In genomic region chr10:92591550-92592140, GRCh38 we compare ENCODE assay signal across 8 cellular contexts. TPM values are rescaled to one million over a fixed set of nuclear protein-coding genes. Genes with fewer than 3 reads are reported as not detected.
DNase-seq lines count a peak whose midpoint lies in the region; ATAC-seq, FAIRE-seq and TF ChIP-seq lines count a peak whose summit lies in the region.

No MANE protein-coding gene starts in this region.

- DNase-seq in A549 (ENCODE audit: low read depth in 1 of 2, low spot score in 1 of 2), result peak; percentile 77 to 96
- peak; percentile 73 for DNase-seq in NCI-H2196 (lab: John Stamatoyannopoulos, UW; ENCODE audit: unreplicated experiment)
- DNase-seq in WTC11 (ENCODE audit: low spot score), result peak; percentile 87
- peak; percentile 90 for DNase-seq in bronchial epithelial cell (ENCODE audit: low read depth)
- peak; percentile 93 for DNase-seq in islet precursor cell
- DNase-seq in stimulated activated CD4-positive, alpha-beta T cell treated with anti-CD3 and anti-CD28 coated beads, Interleukin-12 subunit alpha, Interleukin-12 subunit beta, amount 100 ng/mL, for 24 hours (ENCODE audit: low read depth in 2 of 2), result peak; percentile 80 to 81

- POLR2A ChIA-PET in A549 (lab: Yijun Ruan, JAX) (interaction anchor here (0.6 to 2.9 kb wide), 11 partner anchors 11 to 706 kb away, joined by 3 to 32 read pairs (median 5); partner anchors contain the start of genes EXOC6, HHEX and IDE), WTC11 (lab: Charles Lee) (interaction anchor here (0.6 to 3.2 kb wide), 3 partner anchors 8 to 21 kb away, joined by 3 to 15 read pairs (median 4); partner anchors contain the start of gene IDE)

- H3K36me3 Mint-ChIP-seq in WTC11, result no peaks in the 10 kb centered on the region

- peak overlapping the region; percentile 95 for H3K4me3 Mint-ChIP-seq in WTC11

- no peak for FAIRE-seq in A549 (lab: Jason Lieb, UNC)
- FAIRE-seq in bronchial epithelial cell (lab: Jason Lieb, UNC), result no peak

- ATAC-seq in A549 (peak; percentile 88 to 90), GM18868 (IDR thresholded peaks at IDR 0.05; ENCODE audit: unreplicated experiment) (peak; percentile 76), HG03097 (IDR thresholded peaks at IDR 0.05; ENCODE audit: low FRiP score, unreplicated experiment) (peak; percentile 75), WTC11 (peak; percentile 78)

- no peak for TF ChIP-seq RAD21 in A549 (conservative IDR thresholded peaks at IDR 0.05 in 1 of 2, IDR thresholded peaks at IDR 0.05 in 1 of 2)

- peak overlapping the region; percentile 95 to 96 for H3K27ac ChIP-seq in A549

- no peaks in the 10 kb centered on the region for H3K36me3 ChIP-seq in bronchial epithelial cell (ENCODE audit: control insufficient read depth, insufficient read depth, low read length)

- H3K4me1 ChIP-seq in A549, result peaks cover 22% of the 10 kb centered on the region

- no peak for TF ChIP-seq EP300 in A549 (IDR thresholded peaks at IDR 0.05)

- H3K9me3 Mint-ChIP-seq in WTC11, result no peaks in the 10 kb centered on the region

- under 1% methylated on average over 23 of the region's 44 CpGs for WGBS in A549 (ENCODE audit: missing lambda C conversion rate)

- H3K9me3 ChIP-seq in A549, result no peaks in the 10 kb centered on the region

- H3K27me3 Mint-ChIP-seq in WTC11 (ENCODE audit: low read depth), result no peaks in the 10 kb centered on the region

- H3K4me3 ChIP-seq in A549 (peak overlapping the region; percentile 63), bronchial epithelial cell (ENCODE audit: low read depth, low read length) (peak overlapping the region; percentile 90)

- CTCF ChIA-PET in A549 (lab: Yijun Ruan, JAX) (interaction anchor here (0.6 to 2.1 kb wide), 16 partner anchors 9 to 305 kb away, joined by 3 to 19 read pairs (median 4); partner anchors contain the start of genes HHEX and IDE), WTC11 (lab: Charles Lee) (interaction anchor here (1.1 to 1.9 kb wide), 5 partner anchors 13 to 99 kb away, joined by 3 to 17 read pairs (median 6); partner anchors contain the start of gene IDE)

- H3K4me1 Mint-ChIP-seq in WTC11, result peaks cover 44% of the 10 kb centered on the region

- H3K4me2 ChIP-seq in A549, result peak overlapping the region; percentile 86

- TF ChIP-seq CTCF in A549 (IDR thresholded peaks at IDR 0.05) (no peak), WTC11 (IDR thresholded peaks at IDR 0.05) (no peak), bronchial epithelial cell (IDR thresholded peaks at IDR 0.05; ENCODE audit: insufficient read depth, low read length, severe bottlenecking) (no peak)

- H3K27ac Mint-ChIP-seq in WTC11, result peak overlapping the region; percentile 88

- peak; percentile 78 for TF ChIP-seq POLR2A in A549 (IDR thresholded peaks at IDR 0.05; ENCODE audit: low read length)

- H3K27me3 ChIP-seq in bronchial epithelial cell (ENCODE audit: control insufficient read depth, insufficient read depth, low read length), result no peaks in the 10 kb centered on the region

TF ChIP-seq in A549, 52 proteins besides CTCF, POLR2A, EP300 and RAD21 (continues in another document):
- TF ChIP-seq PBX3 (IDR thresholded peaks at IDR 0.05), result no peak
- 0 out of 2 replicates have a peak, but pooled peaks have one; percentile 33 for TF ChIP-seq EHF (CRISPR knock-in tag; IDR thresholded peaks at IDR 0.05)
- peak; percentile 37 for TF ChIP-seq MAFK (IDR thresholded peaks at IDR 0.05; ENCODE audit: partially characterized antibody)
- no peak for TF ChIP-seq ZNF302 (CRISPR knock-in tag; IDR thresholded peaks at IDR 0.05)
- TF ChIP-seq BCL3 (IDR thresholded peaks at IDR 0.05), result peak; percentile 55; the same call in 1 of the 3 replicates
- peak; percentile 79 to 84; a peak in 4 of 5 replicates for TF ChIP-seq JUN (IDR thresholded peaks at IDR 0.05)
- no peak for TF ChIP-seq USF2 (IDR thresholded peaks at IDR 0.05)
- 0 out of 2 replicates have a peak, but pooled peaks have one; percentile 55 for TF ChIP-seq MYC (IDR thresholded peaks at IDR 0.05; ENCODE audit: borderline replicate concordance, low read length)

TF ChIP-seq in WTC11, 78 proteins besides CTCF, POLR2A, EP300 and RAD21 (continues in another document):
- TF ChIP-seq E2F4 (CRISPR knock-in tag; IDR thresholded peaks at IDR 0.05; ENCODE audit: borderline replicate concordance, low read depth) (no peak), CBFB (CRISPR knock-in tag; IDR thresholded peaks at IDR 0.05; ENCODE audit: low read depth) (no peak), HMGA2 (CRISPR knock-in tag; IDR thresholded peaks at IDR 0.05) (no peak), NR1H2 (CRISPR knock-in tag; IDR thresholded peaks at IDR 0.05) (no peak), ZNF263 (CRISPR knock-in tag; IDR thresholded peaks at IDR 0.05; ENCODE audit: low read depth) (no peak), TEAD4 (CRISPR knock-in tag; IDR thresholded peaks at IDR 0.05) (no peak), FOXP4 (CRISPR knock-in tag; IDR thresholded peaks at IDR 0.05) (peak; percentile 66; the same call in 1 of the 2 replicates), CREM (CRISPR knock-in tag; IDR thresholded peaks at IDR 0.05) (peak; percentile 48; the same call in 1 of the 2 replicates), TP53 (CRISPR knock-in tag; IDR thresholded peaks at IDR 0.05) (no peak), USF1 (CRISPR knock-in tag; IDR thresholded peaks at IDR 0.05) (no peak; the same call in 1 of the 2 replicates), EMX1 (CRISPR knock-in tag; IDR thresholded peaks at IDR 0.05) (no peak), PREB (CRISPR knock-in tag; IDR thresholded peaks at IDR 0.05; ENCODE audit: borderline replicate concordance) (no peak)

RNA-seq across cellular contexts. Expression of gene KIF11, which starts 1.3 kb away (rescaled TPM):
- polyA plus RNA-seq in A549 (2011; rRNA removed) (29.3 and 38.7 TPM in 2 replicates), A549 (2017; fragmentation: RNase III; extraction: RNeasy Plus Mini Kit Qiagen cat#74134 plus additional on column Dnase treatment) (31.0 to 37.9 TPM (median 32.5 TPM) in 3 replicates)
- polyA plus RNA-seq in A549 (2012; cell fraction: cytosol; rRNA removed), result 9.9 and 10.2 TPM in 2 replicates
- polyA plus RNA-seq in A549 (2012; cell fraction: nucleus; rRNA removed), result 6.9 and 11.2 TPM in 2 replicates
- polyA minus RNA-seq in A549 (2011; rRNA and poly(A)+ RNA removed), result 10.0 and 10.7 TPM in 2 replicates
- total RNA-seq in WTC11 (2021) (46.0 to 55.7 TPM (median 47.5 TPM) in 3 replicates), bronchial epithelial cell (1.1 and 1.3 TPM in 2 replicates)

RNA-seq across cellular contexts. Expression of gene IDE, which starts 17.8 kb away (rescaled TPM):
- polyA plus RNA-seq in A549 (2011; rRNA removed) (60.9 and 61.1 TPM in 2 replicates), A549 (2017; fragmentation: RNase III; extraction: RNeasy Plus Mini Kit Qiagen cat#74134 plus additional on column Dnase treatment) (24.8 to 25.1 TPM (median 25.0 TPM) in 3 replicates)
- 8.8 and 10.7 TPM in 2 replicates for polyA plus RNA-seq in A549 (2012; cell fraction: cytosol; rRNA removed)
- 10.5 and 13.4 TPM in 2 replicates for polyA plus RNA-seq in A549 (2012; cell fraction: nucleus; rRNA removed)
- 50.6 and 54.9 TPM in 2 replicates for polyA minus RNA-seq in A549 (2011; rRNA and poly(A)+ RNA removed)
- total RNA-seq in WTC11 (2021) (44.0 to 50.5 TPM (median 45.2 TPM) in 3 replicates), bronchial epithelial cell (15.3 and 23.3 TPM in 2 replicates)

Comparison
In these comparisons a context has a peak if more than half of its experiments do, and no peak if none do; other contexts are left out.
1. Peak in every context shown above with its lines: DNase-seq, ATAC-seq, H3K4me3 ChIP-seq and H3K27ac ChIP-seq.
2. RNA of gene KIF11, which starts 1.3 kb away (total RNA-seq): 46.0 to 55.7 TPM in WTC11; 1.1 to 1.3 TPM in bronchial epithelial cell; every median in the first group is over 10 times any median in the second.